5 cellular contexts compared by ENCODE assay signal in the genomic region with DNA sequence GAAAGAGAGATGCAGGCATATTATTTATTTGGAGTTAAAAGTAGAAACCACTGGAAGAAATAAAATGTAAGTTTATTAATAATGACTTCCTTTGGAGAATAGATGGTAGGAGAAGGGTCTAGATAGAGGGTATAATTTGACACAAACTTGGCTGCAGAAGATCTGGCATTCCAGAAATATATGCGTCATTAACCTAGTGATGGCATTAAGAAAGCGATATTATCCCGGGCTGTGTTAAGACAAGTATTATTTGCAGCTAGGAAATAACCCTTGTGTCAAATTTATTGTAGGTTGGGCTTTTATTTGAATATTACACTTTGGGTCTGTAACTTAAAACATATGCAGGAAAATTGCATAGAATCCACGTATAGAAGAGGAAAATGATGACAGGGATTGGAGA.
"Had no signal": no experiment of that assay in that cellular context is flagged by ENCODE, and none has a peak within 500 bp of the region (broad histone marks: within the 10 kb centered on the region; RNA-seq: fewer than 3 reads in every experiment).

No MANE protein-coding gene starts in this region.

- H3K27ac Mint-ChIP-seq: GM23338, H9 had no signal

- DNase-seq: H9, HCEC 1CT, IMR-90 had no signal

- H3K9me3 Mint-ChIP-seq: GM23338, H9 had no signal

- H3K4me3 Mint-ChIP-seq: GM23338, H9 had no signal

- H3K4me3 ChIP-seq: GM23338, K562 had no signal
